In genomic region chr4:145829629-145830395, GRCh38 we compare ENCODE assay signal across 9 cellular contexts.
DNase-seq lines count a peak whose midpoint lies in the region; ATAC-seq and TF ChIP-seq lines count a peak whose summit lies in the region.
"Had no signal": no experiment of that assay in that cellular context is flagged by ENCODE, and none has a peak within 500 bp of the region (broad histone marks: within the 10 kb centered on the region; RNA-seq: fewer than 3 reads in every experiment).

No MANE protein-coding gene starts in this region.

- H3F3A ChIP-seq in GM23248 (ENCODE audit: insufficient read depth), result peaks cover 9% of the 10 kb centered on the region; the same call in 1 of the 2 replicates

- no peak for TF ChIP-seq POLR2A in vagina (IDR thresholded peaks at IDR 0.05)

- no peaks in the 10 kb centered on the region for H3K79me2 ChIP-seq in GM23248 (ENCODE audit: insufficient read depth)

- H3K4me3 Mint-ChIP-seq in natural killer cell (no peak overlapping the region), Calu3 (ENCODE audit: low read depth, unreplicated experiment) (no peak overlapping the region)

- H3K4me1 Mint-ChIP-seq in natural killer cell, result peaks cover 16 to 19% of the 10 kb centered on the region in 2 donors
- no peaks in the 10 kb centered on the region for H3K4me1 Mint-ChIP-seq in Calu3 (ENCODE audit: low read depth, unreplicated experiment)

- H3K9me2 ChIP-seq in GM23248 (ENCODE audit: insufficient read depth), result no peaks in the 10 kb centered on the region

- H3K4me3 ChIP-seq in GM23248 (peak overlapping the region; percentile 13; the same call in 1 of the 2 replicates), vagina (no peak overlapping the region)
- H3K4me3 ChIP-seq: cardiac muscle cell had no signal

- ATAC-seq in GM18870 (IDR thresholded peaks at IDR 0.05; ENCODE audit: unreplicated experiment) (peak; percentile 43), natural killer cell (no peak), HG02970 (IDR thresholded peaks at IDR 0.05; ENCODE audit: low FRiP score, unreplicated experiment) (no peak)

- peak overlapping the region; percentile 46 for H3K27ac ChIP-seq in GM23248
- peak overlapping the region; percentile 55 for H3K27ac ChIP-seq in KOPT-K1 (ENCODE audit: low read depth, low read length, poor library complexity, severe bottlenecking)
- no peak overlapping the region for H3K27ac ChIP-seq in vagina
- H3K27ac ChIP-seq: cardiac muscle cell had no signal

- no peaks in the 10 kb centered on the region for H4K20me1 ChIP-seq in GM23248 (ENCODE audit: insufficient read depth)

- H3K4me2 ChIP-seq in GM23248 (ENCODE audit: unreplicated experiment), result peak overlapping the region; percentile 63

- no TSS peak for BruUV-seq in Calu3 (replicated peaks; lab: Mats Ljungman, UMichigan)

- H3K27ac Mint-ChIP-seq in natural killer cell, result peak overlapping the region; percentile 26 to 35
- H3K27ac Mint-ChIP-seq in Calu3 (ENCODE audit: unreplicated experiment), result no peak overlapping the region

- WGBS in GM23248 (ENCODE audit: low coverage in 1 of 2, low lambda C conversion rate in 2 of 2, missing lambda C conversion rate in 2 of 2), 2 experiments, result 73 to 78% methylated on average over 5 of the region's 5 CpGs

- H3K9ac ChIP-seq in GM23248, result no peak overlapping the region

- peak overlapping the region; percentile 47 for H2AFZ ChIP-seq in GM23248

- H3K36me3 Mint-ChIP-seq in natural killer cell, result no peaks in the 10 kb centered on the region
- no peaks in the 10 kb centered on the region for H3K36me3 Mint-ChIP-seq in Calu3 (ENCODE audit: insufficient read depth, unreplicated experiment)

- no peaks in the 10 kb centered on the region for H3K9me3 Mint-ChIP-seq in natural killer cell
- H3K9me3 Mint-ChIP-seq in Calu3 (ENCODE audit: low read depth, unreplicated experiment), result no peaks in the 10 kb centered on the region

- no peaks in the 10 kb centered on the region for H3K27me3 Mint-ChIP-seq in natural killer cell (ENCODE audit: low read depth in 2 of 2)
- H3K27me3 Mint-ChIP-seq in Calu3 (ENCODE audit: unreplicated experiment), result no peaks in the 10 kb centered on the region

- in situ Hi-C loops in GM23248 (cut with MboI), result no loop called here

- DNase-seq in GM23248 (peak; percentile 47), natural killer cell (no peak), cerebellar cortex (ENCODE audit: low spot score) (no peak), Calu3 (no peak), vagina (ENCODE audit: extremely low spot score in 2 of 2) (no peak)

- intact Hi-C loops in natural killer cell (cut with micrococcal nuclease) (no loop called here), Calu3 (cut with micrococcal nuclease; ENCODE audit: unreplicated experiment) (no loop called here), vagina (cut with DNase I) (no loop called here)

- H3K4me1 ChIP-seq in GM23248 (ENCODE audit: insufficient read depth), result peaks cover 16% of the 10 kb centered on the region
- H3K4me1 ChIP-seq in vagina, result no peaks in the 10 kb centered on the region

- TF ChIP-seq CTCF in natural killer cell (IDR thresholded peaks at IDR 0.05), result no peak
- TF ChIP-seq CTCF in Calu3 (IDR thresholded peaks at IDR 0.05; ENCODE audit: unreplicated experiment), result no peak
- no peak for TF ChIP-seq CTCF in vagina (IDR thresholded peaks at IDR 0.05)

- CTCF ChIA-PET in Calu3 (lab: Charles Lee), result no interaction called here

- no peaks in the 10 kb centered on the region for H3K9me3 ChIP-seq in GM23248 (ENCODE audit: low read depth)
- H3K9me3 ChIP-seq in KOPT-K1 (ENCODE audit: insufficient read depth, low read length, poor library complexity, severe bottlenecking), result no peaks in the 10 kb centered on the region
- H3K9me3 ChIP-seq in vagina, result no peaks in the 10 kb centered on the region

- H3K36me3 ChIP-seq in GM23248 (ENCODE audit: low read depth), result no peaks in the 10 kb centered on the region
- no peaks in the 10 kb centered on the region for H3K36me3 ChIP-seq in KOPT-K1 (ENCODE audit: insufficient read depth, low read length)
- no peaks in the 10 kb centered on the region for H3K36me3 ChIP-seq in vagina

- H3K27me3 ChIP-seq in GM23248 (replicated peaks; ENCODE audit: insufficient read depth), result no peaks in the 10 kb centered on the region
- no peaks in the 10 kb centered on the region for H3K27me3 ChIP-seq in vagina
- H3K27me3 ChIP-seq: cardiac muscle cell had no signal
